Comparison of ENCODE assay signal across 21 cellular contexts in genomic region chr1:220166853-220167252, GRCh38.
DNase-seq lines count a peak whose midpoint lies in the region; ATAC-seq, FAIRE-seq and TF ChIP-seq lines count a peak whose summit lies in the region.
"Had no signal": no experiment of that assay in that cellular context is flagged by ENCODE, and none has a peak within 500 bp of the region (broad histone marks: within the 10 kb centered on the region; RNA-seq: fewer than 3 reads in every experiment).

No MANE protein-coding gene starts in this region.

- no peaks in the 10 kb centered on the region for H3F3A ChIP-seq in PC-3 (ENCODE audit: low read length, unreplicated experiment)

- no peaks in the 10 kb centered on the region for H3K4me1 ChIP-seq in PC-3 (ENCODE audit: insufficient read depth, low read length)
- H3K4me1 ChIP-seq in K562 (replicated peaks in 1 of 2; ENCODE audit: control insufficient read depth in 2 of 2, insufficient read depth in 2 of 2, low read length in 2 of 2) = no peaks in the 10 kb centered on the region
- H3K4me1 ChIP-seq: BLaER1 had no signal

- TF ChIP-seq CTCF in PC-3 (conservative IDR thresholded peaks at IDR 0.05; ENCODE audit: low read depth, low read length) (no peak), K562 (IDR thresholded peaks at IDR 0.05 in 2 of 3, conservative IDR thresholded peaks at IDR 0.05 in 1 of 3; ENCODE audit: insufficient read depth in 2 of 3, low read depth in 1 of 3, low read length in 3 of 3) (no peak), glutamatergic neuron (IDR thresholded peaks at IDR 0.05; ENCODE audit: partially characterized antibody, unreplicated experiment) (no peak), D721Med (IDR thresholded peaks at IDR 0.05; ENCODE audit: insufficient read depth, missing control alignments) (no peak)

- H3K9me3 Mint-ChIP-seq in glutamatergic neuron (ENCODE audit: unreplicated experiment) = peaks cover 7% of the 10 kb centered on the region
- H3K9me3 Mint-ChIP-seq in activated CD8-positive, alpha-beta memory T cell treated with anti-CD3 and anti-CD28 coated beads, Interleukin-2, amount 10 ng/mL, durations not matched to agents 7 days and 5 days (ENCODE audit: low read depth) = no peaks in the 10 kb centered on the region

- no peak for ATAC-seq in PC-3
- ATAC-seq in K562 = no peak
- no peak for ATAC-seq in activated CD8-positive, alpha-beta memory T cell treated with anti-CD3 and anti-CD28 coated beads, Interleukin-2, amount 10 ng/mL, durations not matched to agents 7 days and 5 days

- H2AFZ ChIP-seq in PC-3 (ENCODE audit: low read length) (no peak overlapping the region), K562 (ENCODE audit: low read depth, low read length) (no peak overlapping the region)

- CTCF ChIA-PET in PC-3 (lab: Charles Lee) = no interaction called here
- CTCF ChIA-PET in K562 (lab: Yijun Ruan, JAX; ENCODE audit: low intra/inter-chr PET ratio) = no interaction called here
- CTCF ChIA-PET in activated CD8-positive, alpha-beta memory T cell treated with anti-CD3 and anti-CD28 coated beads, Interleukin-2, amount 10 ng/mL, durations not matched to agents 7 days and 5 days (lab: Charles Lee) = interaction anchor here (1.4 kb wide), 1 partner anchor 9 kb away, joined by 3 read pairs; no protein-coding TSS in a partner anchor

- POLR2A ChIA-PET in PC-3 (lab: Charles Lee; ENCODE audit: unreplicated experiment) (no interaction called here), K562 (lab: Yijun Ruan, JAX) (interaction anchor here (1.0 to 1.3 kb wide), 2 partner anchors 9 to 11 kb away, joined by 3 read pairs; no protein-coding TSS in a partner anchor)

- DNase-seq in PC-3 = no peak
- DNase-seq in K562 (ENCODE audit: extremely low read depth in 1 of 4, low spot score in 3 of 4) = no peak
- DNase-seq in glutamatergic neuron = no peak
- no peak for DNase-seq in activated CD8-positive, alpha-beta memory T cell treated with anti-CD3 and anti-CD28 coated beads, Interleukin-2, amount 10 ng/mL, durations not matched to agents 7 days and 5 days
- no peak for DNase-seq in D721Med (ENCODE audit: insufficient read length, low spot score)
- DNase-seq: 8988T; ACHN; BE2C; C1 segment of cervical spinal cord; CD4-positive, alpha-beta memory T cell; CD4-positive, CD25-positive, alpha-beta regulatory T cell; CD8-positive, alpha-beta memory T cell; COR-L47; DMS79 treated with DMSO at 0.1 percent for 48 hours; GF-D8 had no signal

- no peaks in the 10 kb centered on the region for H3K9me1 ChIP-seq in K562 (ENCODE audit: control insufficient read depth, insufficient read depth, low read length)

- no peak overlapping the region for H3K9ac ChIP-seq in PC-3 (ENCODE audit: low read length)
- H3K9ac ChIP-seq in K562 (ENCODE audit: insufficient read depth in 1 of 2, low read depth in 2 of 2, low read length in 2 of 2) = no peak overlapping the region
- H3K9ac ChIP-seq: BLaER1 had no signal

- no peak for TF ChIP-seq POLR2A in K562 (conservative IDR thresholded peaks at IDR 0.05)

- peaks cover 5% of the 10 kb centered on the region for H3K36me3 Mint-ChIP-seq in glutamatergic neuron (ENCODE audit: unreplicated experiment)
- peaks cover 41% of the 10 kb centered on the region for H3K36me3 Mint-ChIP-seq in activated CD8-positive, alpha-beta memory T cell treated with anti-CD3 and anti-CD28 coated beads, Interleukin-2, amount 10 ng/mL, durations not matched to agents 7 days and 5 days

- H3K4me3 Mint-ChIP-seq in glutamatergic neuron (ENCODE audit: unreplicated experiment) = no peak overlapping the region
- no peak overlapping the region for H3K4me3 Mint-ChIP-seq in activated CD8-positive, alpha-beta memory T cell treated with anti-CD3 and anti-CD28 coated beads, Interleukin-2, amount 10 ng/mL, durations not matched to agents 7 days and 5 days
- H3K4me3 Mint-ChIP-seq: CD14-positive monocyte; CD4-positive, alpha-beta memory T cell; CD4-positive, CD25-positive, alpha-beta regulatory T cell; CD8-positive, alpha-beta memory T cell had no signal

- no peaks in the 10 kb centered on the region for H3K9me3 ChIP-seq in PC-3 (ENCODE audit: low read length)
- H3K9me3 ChIP-seq in K562 (replicated peaks; ENCODE audit: control insufficient read depth, insufficient read depth, low read depth, low read length) = no peaks in the 10 kb centered on the region
- H3K9me3 ChIP-seq: BE2C, BLaER1 had no signal

- peaks cover 3% of the 10 kb centered on the region for H3K27me3 Mint-ChIP-seq in glutamatergic neuron (ENCODE audit: unreplicated experiment)
- no peaks in the 10 kb centered on the region for H3K27me3 Mint-ChIP-seq in activated CD8-positive, alpha-beta memory T cell treated with anti-CD3 and anti-CD28 coated beads, Interleukin-2, amount 10 ng/mL, durations not matched to agents 7 days and 5 days
- H3K27me3 Mint-ChIP-seq: CD4-positive, alpha-beta memory T cell; CD4-positive, CD25-positive, alpha-beta regulatory T cell; CD8-positive, alpha-beta memory T cell had no signal

- no peaks in the 10 kb centered on the region for H3K79me2 ChIP-seq in PC-3 (ENCODE audit: low read length)
- no peaks in the 10 kb centered on the region for H3K79me2 ChIP-seq in K562 (ENCODE audit: control insufficient read depth, insufficient read depth, low read length)

- TF ChIP-seq EP300 in K562 (IDR thresholded peaks at IDR 0.05; ENCODE audit: low read length) = no peak

- H3K27ac ChIP-seq in PC-3 (ENCODE audit: low read length) (no peak overlapping the region), K562 (ENCODE audit: extremely low read depth, low read depth, low read length) (no peak overlapping the region)
- H3K27ac ChIP-seq: BLaER1 had no signal

- in situ Hi-C loops in K562 (cut with MboI) = no loop called here

- intact Hi-C loops in PC-3 (cut with micrococcal nuclease) = no loop called here
- intact Hi-C loops in K562 (cut with micrococcal nuclease) = no loop called here

- H3K4me1 Mint-ChIP-seq in glutamatergic neuron (ENCODE audit: low read depth, unreplicated experiment) = peaks cover 26% of the 10 kb centered on the region
- H3K4me1 Mint-ChIP-seq in activated CD8-positive, alpha-beta memory T cell treated with anti-CD3 and anti-CD28 coated beads, Interleukin-2, amount 10 ng/mL, durations not matched to agents 7 days and 5 days = no peaks in the 10 kb centered on the region
- H3K4me1 Mint-ChIP-seq: CD14-positive monocyte; CD4-positive, alpha-beta memory T cell; CD8-positive, alpha-beta memory T cell had no signal

- H3K36me3 ChIP-seq in PC-3 (ENCODE audit: low read depth, low read length) (peaks cover 44% of the 10 kb centered on the region), K562 (ENCODE audit: control insufficient read depth, insufficient read depth, low read length) (peaks cover 61% of the 10 kb centered on the region)

- BruUV-seq in PC-3 (replicated peaks; lab: Mats Ljungman, UMichigan) (TSS peak; percentile 12), K562 (replicated peaks; lab: Mats Ljungman, UMichigan) (no TSS peak)

- WGBS in K562 (ENCODE audit: insufficient coverage, low coverage, missing lambda C conversion rate) = 89% methylated on average over 4 of the region's 4 CpGs

- H3K4me3 ChIP-seq in PC-3 (ENCODE audit: low read length) = no peak overlapping the region
- no peak overlapping the region for H3K4me3 ChIP-seq in K562
- H3K4me3 ChIP-seq: BLaER1 had no signal

- no peak overlapping the region for H3K4me2 ChIP-seq in PC-3 (ENCODE audit: low read length)
- H3K4me2 ChIP-seq in K562 (ENCODE audit: insufficient read depth, low read length) = no peak overlapping the region
- H3K4me2 ChIP-seq: BLaER1 had no signal

- H4K20me1 ChIP-seq in PC-3 (ENCODE audit: low read length) (no peaks in the 10 kb centered on the region), K562 (replicated peaks; ENCODE audit: control insufficient read depth, insufficient read depth, low read length) (no peaks in the 10 kb centered on the region)
- H4K20me1 ChIP-seq: BLaER1 had no signal

- TF ChIP-seq RAD21 in K562 (CRISPR knock-in tag; conservative IDR thresholded peaks at IDR 0.05 in 1 of 2, IDR thresholded peaks at IDR 0.05 in 1 of 2) = no peak

- peak overlapping the region; percentile 84 for H3K27ac Mint-ChIP-seq in glutamatergic neuron (ENCODE audit: unreplicated experiment)
- no peak overlapping the region for H3K27ac Mint-ChIP-seq in activated CD8-positive, alpha-beta memory T cell treated with anti-CD3 and anti-CD28 coated beads, Interleukin-2, amount 10 ng/mL, durations not matched to agents 7 days and 5 days
- H3K27ac Mint-ChIP-seq: CD14-positive monocyte had no signal

- H3K27me3 ChIP-seq in PC-3 (ENCODE audit: low read length) (no peaks in the 10 kb centered on the region), K562 (ENCODE audit: control insufficient read depth in 2 of 2, insufficient read depth in 2 of 2, low read length in 2 of 2) (no peaks in the 10 kb centered on the region)
- H3K27me3 ChIP-seq: BE2C, BLaER1 had no signal

- FAIRE-seq in K562 (lab: Jason Lieb, UNC) (no peak), D721Med (lab: Jason Lieb, UNC) (no peak)
- FAIRE-seq: A204.1, G401.6, GM12891, GM19239 had no signal

- H3K9me2 ChIP-seq in PC-3 (replicated peaks; ENCODE audit: low read length) = no peaks in the 10 kb centered on the region

TF ChIP-seq in K562, 482 proteins besides CTCF, POLR2A, EP300 and RAD21:
- TF ChIP-seq ZFP36 (IDR thresholded peaks at IDR 0.05; ENCODE audit: low read depth, low read length, partially characterized antibody) = peak; percentile 60
- no peak for TF ChIP-seq ZEB2 (IDR thresholded peaks at IDR 0.05)
- peak; percentile 80 for TF ChIP-seq RBM25 (IDR thresholded peaks at IDR 0.05; ENCODE audit: low read depth, low read length, severe bottlenecking)
